Comparison of ENCODE assay signal across 1 cellular context in the genomic region with DNA sequence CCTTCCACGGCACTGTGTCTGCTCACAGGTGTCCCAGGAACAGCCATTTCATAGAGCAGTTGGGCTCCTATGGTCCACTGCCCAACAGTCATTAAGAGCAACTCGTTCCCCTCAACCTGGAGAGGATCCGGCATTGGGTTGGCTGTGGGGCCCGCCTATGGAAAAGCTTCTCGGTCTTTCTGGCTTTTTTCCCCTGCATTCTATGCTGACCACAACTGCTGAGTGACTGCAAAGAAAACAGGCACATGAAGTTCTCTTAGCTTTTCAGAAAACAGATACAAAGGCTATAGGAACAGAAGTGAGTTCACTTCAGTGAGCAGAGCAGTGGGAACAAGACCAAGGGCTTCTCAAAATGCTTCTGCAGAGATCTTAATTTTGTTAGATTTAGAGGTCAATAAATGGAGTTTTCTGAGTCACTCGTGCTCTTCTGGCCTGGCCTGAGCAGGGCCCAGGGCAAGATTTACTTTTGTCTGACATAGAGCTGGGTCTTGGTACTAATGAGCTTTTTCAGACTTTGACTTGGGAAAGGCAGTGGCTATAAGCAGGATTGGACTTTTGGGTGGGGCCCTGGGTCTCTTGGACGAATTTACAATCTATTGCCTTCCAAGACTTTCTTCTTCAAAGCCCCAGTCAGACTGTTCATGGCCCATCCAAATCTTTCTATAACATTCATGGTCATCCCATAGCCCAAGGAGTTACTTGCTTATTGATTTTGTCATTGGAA.
TF ChIP-seq lines count a peak whose summit lies in the region.

No MANE protein-coding gene starts in this region.

TF ChIP-seq in H1, 55 proteins besides CTCF, POLR2A, EP300 and RAD21:
- no peak for TF ChIP-seq SP2 (IDR thresholded peaks at IDR 0.05; ENCODE audit: low read length)
- no peak for TF ChIP-seq KDM5A (IDR thresholded peaks at IDR 0.05; ENCODE audit: low read length)
- no peak for TF ChIP-seq RNF2 (IDR thresholded peaks at IDR 0.05; ENCODE audit: borderline replicate concordance, low read depth, low read length, missing control alignments, poor library complexity, severe bottlenecking)
- TF ChIP-seq SRF (IDR thresholded peaks at IDR 0.05; ENCODE audit: low read depth, low read length), result no peak
- TF ChIP-seq NANOG (IDR thresholded peaks at IDR 0.05; ENCODE audit: insufficient read depth, low read depth, low read length, poor library complexity, severe bottlenecking), result no peak
- no peak for TF ChIP-seq KDM1A (IDR thresholded peaks at IDR 0.05; ENCODE audit: borderline replicate concordance, low read length)
- no peak for TF ChIP-seq CBX8 (IDR thresholded peaks at IDR 0.05; ENCODE audit: borderline replicate concordance, low read depth, low read length)
- no peak for TF ChIP-seq RFX5 (IDR thresholded peaks at IDR 0.05; ENCODE audit: borderline replicate concordance, low read depth, low read length)
- no peak for TF ChIP-seq POLR2AphosphoS5 (IDR thresholded peaks at IDR 0.05; ENCODE audit: low read depth, low read length)
- TF ChIP-seq BACH1 (IDR thresholded peaks at IDR 0.05; ENCODE audit: low read length), result no peak
- no peak for TF ChIP-seq ATF3 (IDR thresholded peaks at IDR 0.05; ENCODE audit: insufficient read depth, low read depth, low read length)
- TF ChIP-seq TCF12 (IDR thresholded peaks at IDR 0.05; ENCODE audit: low read depth, low read length), result no peak
- no peak for TF ChIP-seq BRCA1 (IDR thresholded peaks at IDR 0.05; ENCODE audit: low read depth, low read length)
- no peak for TF ChIP-seq BCL11A (IDR thresholded peaks at IDR 0.05; ENCODE audit: low read depth in 2 of 2, low read length in 2 of 2)
- no peak for TF ChIP-seq TEAD4 (IDR thresholded peaks at IDR 0.05; ENCODE audit: low read depth, low read length)
- TF ChIP-seq, protein P1, sequence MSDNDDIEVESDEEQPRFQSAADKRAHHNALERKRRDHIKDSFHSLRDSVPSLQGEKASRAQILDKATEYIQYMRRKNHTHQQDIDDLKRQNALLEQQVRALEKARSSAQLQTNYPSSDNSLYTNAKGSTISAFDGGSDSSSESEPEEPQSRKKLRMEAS (IDR thresholded peaks at IDR 0.05), result no peak
- TF ChIP-seq CBX5 (IDR thresholded peaks at IDR 0.05; ENCODE audit: low read depth, low read length), result no peak
- TF ChIP-seq KDM4A (IDR thresholded peaks at IDR 0.05; ENCODE audit: low read depth, low read length, severe bottlenecking), result no peak
- TF ChIP-seq HDAC2 (IDR thresholded peaks at IDR 0.05; ENCODE audit: borderline replicate concordance in 1 of 2, low read depth in 2 of 2, low read length in 2 of 2), result no peak
